ENCODE assay signal across 1 cellular context in the genomic region with DNA sequence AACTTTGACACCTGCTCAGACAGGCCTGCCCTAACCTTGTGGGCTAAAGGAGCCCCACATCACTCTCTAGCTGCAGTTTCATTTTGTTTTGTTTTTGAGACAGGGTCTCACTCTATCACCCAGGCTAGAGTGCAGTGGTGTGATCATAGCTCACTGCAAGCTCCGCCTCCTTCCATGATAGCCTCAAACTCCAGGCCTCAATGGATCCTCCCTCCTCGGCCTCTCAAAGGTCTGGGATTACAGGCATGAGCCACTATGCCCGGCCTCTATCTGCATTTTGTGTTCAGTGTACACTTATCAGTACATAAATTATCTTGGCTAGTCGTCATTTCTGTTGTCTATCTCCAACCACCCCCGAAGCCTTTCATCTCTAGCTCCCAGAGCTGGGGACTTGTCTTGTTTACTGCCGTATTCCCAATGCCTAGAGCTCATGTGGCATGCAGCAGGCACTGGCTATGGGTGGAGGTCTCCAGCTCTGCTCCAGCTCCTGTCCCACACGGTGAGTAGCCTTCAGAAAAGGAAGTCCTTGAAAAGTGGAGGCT.
TF ChIP-seq lines count a peak whose summit lies in the region.

No MANE protein-coding gene starts in this region.

TF ChIP-seq in WTC11, 78 proteins besides CTCF, POLR2A, EP300 and RAD21 (continued from another document):
- TF ChIP-seq, protein P1, sequence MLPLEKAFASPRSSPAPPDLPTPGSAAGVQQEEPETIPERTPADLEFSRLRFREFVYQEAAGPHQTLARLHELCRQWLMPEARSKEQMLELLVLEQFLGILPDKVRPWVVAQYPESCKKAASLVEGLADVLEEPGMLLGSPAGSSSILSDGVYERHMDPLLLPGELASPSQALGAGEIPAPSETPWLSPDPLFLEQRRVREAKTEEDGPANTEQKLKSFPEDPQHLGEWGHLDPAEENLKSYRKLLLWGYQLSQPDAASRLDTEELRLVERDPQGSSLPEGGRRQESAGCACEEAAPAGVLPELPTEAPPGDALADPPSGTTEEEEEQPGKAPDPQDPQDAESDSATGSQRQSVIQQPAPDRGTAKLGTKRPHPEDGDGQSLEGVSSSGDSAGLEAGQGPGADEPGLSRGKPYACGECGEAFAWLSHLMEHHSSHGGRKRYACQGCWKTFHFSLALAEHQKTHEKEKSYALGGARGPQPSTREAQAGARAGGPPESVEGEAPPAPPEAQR (CRISPR knock-in tag; IDR thresholded peaks at IDR 0.05) = no peak
- TF ChIP-seq, protein P2, sequence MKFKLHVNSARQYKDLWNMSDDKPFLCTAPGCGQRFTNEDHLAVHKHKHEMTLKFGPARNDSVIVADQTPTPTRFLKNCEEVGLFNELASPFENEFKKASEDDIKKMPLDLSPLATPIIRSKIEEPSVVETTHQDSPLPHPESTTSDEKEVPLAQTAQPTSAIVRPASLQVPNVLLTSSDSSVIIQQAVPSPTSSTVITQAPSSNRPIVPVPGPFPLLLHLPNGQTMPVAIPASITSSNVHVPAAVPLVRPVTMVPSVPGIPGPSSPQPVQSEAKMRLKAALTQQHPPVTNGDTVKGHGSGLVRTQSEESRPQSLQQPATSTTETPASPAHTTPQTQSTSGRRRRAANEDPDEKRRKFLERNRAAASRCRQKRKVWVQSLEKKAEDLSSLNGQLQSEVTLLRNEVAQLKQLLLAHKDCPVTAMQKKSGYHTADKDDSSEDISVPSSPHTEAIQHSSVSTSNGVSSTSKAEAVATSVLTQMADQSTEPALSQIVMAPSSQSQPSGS (CRISPR knock-in tag; IDR thresholded peaks at IDR 0.05; ENCODE audit: borderline replicate concordance, low read depth) = no peak
- TF ChIP-seq, protein P3, sequence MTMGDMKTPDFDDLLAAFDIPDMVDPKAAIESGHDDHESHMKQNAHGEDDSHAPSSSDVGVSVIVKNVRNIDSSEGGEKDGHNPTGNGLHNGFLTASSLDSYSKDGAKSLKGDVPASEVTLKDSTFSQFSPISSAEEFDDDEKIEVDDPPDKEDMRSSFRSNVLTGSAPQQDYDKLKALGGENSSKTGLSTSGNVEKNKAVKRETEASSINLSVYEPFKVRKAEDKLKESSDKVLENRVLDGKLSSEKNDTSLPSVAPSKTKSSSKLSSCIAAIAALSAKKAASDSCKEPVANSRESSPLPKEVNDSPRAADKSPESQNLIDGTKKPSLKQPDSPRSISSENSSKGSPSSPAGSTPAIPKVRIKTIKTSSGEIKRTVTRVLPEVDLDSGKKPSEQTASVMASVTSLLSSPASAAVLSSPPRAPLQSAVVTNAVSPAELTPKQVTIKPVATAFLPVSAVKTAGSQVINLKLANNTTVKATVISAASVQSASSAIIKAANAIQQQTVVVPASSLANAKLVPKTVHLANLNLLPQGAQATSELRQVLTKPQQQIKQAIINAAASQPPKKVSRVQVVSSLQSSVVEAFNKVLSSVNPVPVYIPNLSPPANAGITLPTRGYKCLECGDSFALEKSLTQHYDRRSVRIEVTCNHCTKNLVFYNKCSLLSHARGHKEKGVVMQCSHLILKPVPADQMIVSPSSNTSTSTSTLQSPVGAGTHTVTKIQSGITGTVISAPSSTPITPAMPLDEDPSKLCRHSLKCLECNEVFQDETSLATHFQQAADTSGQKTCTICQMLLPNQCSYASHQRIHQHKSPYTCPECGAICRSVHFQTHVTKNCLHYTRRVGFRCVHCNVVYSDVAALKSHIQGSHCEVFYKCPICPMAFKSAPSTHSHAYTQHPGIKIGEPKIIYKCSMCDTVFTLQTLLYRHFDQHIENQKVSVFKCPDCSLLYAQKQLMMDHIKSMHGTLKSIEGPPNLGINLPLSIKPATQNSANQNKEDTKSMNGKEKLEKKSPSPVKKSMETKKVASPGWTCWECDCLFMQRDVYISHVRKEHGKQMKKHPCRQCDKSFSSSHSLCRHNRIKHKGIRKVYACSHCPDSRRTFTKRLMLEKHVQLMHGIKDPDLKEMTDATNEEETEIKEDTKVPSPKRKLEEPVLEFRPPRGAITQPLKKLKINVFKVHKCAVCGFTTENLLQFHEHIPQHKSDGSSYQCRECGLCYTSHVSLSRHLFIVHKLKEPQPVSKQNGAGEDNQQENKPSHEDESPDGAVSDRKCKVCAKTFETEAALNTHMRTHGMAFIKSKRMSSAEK (CRISPR knock-in tag; IDR thresholded peaks at IDR 0.05; ENCODE audit: borderline replicate concordance) = no peak
- TF ChIP-seq JUN (CRISPR knock-in tag; IDR thresholded peaks at IDR 0.05) = no peak
- TF ChIP-seq, protein P4, sequence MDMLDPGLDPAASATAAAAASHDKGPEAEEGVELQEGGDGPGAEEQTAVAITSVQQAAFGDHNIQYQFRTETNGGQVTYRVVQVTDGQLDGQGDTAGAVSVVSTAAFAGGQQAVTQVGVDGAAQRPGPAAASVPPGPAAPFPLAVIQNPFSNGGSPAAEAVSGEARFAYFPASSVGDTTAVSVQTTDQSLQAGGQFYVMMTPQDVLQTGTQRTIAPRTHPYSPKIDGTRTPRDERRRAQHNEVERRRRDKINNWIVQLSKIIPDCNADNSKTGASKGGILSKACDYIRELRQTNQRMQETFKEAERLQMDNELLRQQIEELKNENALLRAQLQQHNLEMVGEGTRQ (CRISPR knock-in tag; IDR thresholded peaks at IDR 0.05) = no peak
- TF ChIP-seq, protein P5, sequence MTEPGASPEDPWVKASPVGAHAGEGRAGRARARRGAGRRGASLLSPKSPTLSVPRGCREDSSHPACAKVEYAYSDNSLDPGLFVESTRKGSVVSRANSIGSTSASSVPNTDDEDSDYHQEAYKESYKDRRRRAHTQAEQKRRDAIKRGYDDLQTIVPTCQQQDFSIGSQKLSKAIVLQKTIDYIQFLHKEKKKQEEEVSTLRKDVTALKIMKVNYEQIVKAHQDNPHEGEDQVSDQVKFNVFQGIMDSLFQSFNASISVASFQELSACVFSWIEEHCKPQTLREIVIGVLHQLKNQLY (CRISPR knock-in tag; IDR thresholded peaks at IDR 0.05) = no peak
- TF ChIP-seq, protein P6, sequence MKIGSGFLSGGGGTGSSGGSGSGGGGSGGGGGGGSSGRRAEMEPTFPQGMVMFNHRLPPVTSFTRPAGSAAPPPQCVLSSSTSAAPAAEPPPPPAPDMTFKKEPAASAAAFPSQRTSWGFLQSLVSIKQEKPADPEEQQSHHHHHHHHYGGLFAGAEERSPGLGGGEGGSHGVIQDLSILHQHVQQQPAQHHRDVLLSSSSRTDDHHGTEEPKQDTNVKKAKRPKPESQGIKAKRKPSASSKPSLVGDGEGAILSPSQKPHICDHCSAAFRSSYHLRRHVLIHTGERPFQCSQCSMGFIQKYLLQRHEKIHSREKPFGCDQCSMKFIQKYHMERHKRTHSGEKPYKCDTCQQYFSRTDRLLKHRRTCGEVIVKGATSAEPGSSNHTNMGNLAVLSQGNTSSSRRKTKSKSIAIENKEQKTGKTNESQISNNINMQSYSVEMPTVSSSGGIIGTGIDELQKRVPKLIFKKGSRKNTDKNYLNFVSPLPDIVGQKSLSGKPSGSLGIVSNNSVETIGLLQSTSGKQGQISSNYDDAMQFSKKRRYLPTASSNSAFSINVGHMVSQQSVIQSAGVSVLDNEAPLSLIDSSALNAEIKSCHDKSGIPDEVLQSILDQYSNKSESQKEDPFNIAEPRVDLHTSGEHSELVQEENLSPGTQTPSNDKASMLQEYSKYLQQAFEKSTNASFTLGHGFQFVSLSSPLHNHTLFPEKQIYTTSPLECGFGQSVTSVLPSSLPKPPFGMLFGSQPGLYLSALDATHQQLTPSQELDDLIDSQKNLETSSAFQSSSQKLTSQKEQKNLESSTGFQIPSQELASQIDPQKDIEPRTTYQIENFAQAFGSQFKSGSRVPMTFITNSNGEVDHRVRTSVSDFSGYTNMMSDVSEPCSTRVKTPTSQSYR (CRISPR knock-in tag; IDR thresholded peaks at IDR 0.05) = no peak
- no peak for TF ChIP-seq PRRX2 (CRISPR knock-in tag; IDR thresholded peaks at IDR 0.05)
- no peak for TF ChIP-seq ZNF317 (CRISPR knock-in tag; IDR thresholded peaks at IDR 0.05; ENCODE audit: borderline replicate concordance, low read depth)
- no peak for TF ChIP-seq ZNF219 (CRISPR knock-in tag; IDR thresholded peaks at IDR 0.05; ENCODE audit: borderline replicate concordance)
TF ChIP-seq in WTC11: peak in this region for 0.
